ENCODE assay signal across 17 cellular contexts in the genomic region with DNA sequence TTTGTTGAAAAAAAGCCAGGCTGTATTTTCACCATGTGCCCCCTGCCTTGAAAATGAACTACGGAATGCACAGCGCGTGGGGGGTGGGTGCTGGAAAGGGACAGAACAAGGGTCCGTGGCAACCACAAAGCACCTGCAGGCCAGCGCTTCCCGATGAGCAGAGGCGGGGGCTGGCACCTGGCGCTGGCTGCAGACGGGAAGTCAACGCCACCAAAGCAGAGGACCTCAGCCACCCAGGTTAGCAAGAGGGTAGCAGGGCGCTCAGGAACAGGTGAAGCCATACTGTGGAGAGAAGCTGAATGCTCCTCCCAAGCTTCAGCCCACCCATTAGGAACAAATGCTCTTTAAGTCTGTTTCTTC.
A peak's percentile ranks its signal among the peaks of the same experiment; 100 is the strongest.
DNase-seq lines count a peak whose midpoint lies in the region; ATAC-seq and TF ChIP-seq lines count a peak whose summit lies in the region.
"Had no signal": no experiment of that assay in that cellular context is flagged by ENCODE, and none has a peak within 500 bp of the region (broad histone marks: within the 10 kb centered on the region; RNA-seq: fewer than 3 reads in every experiment).

No MANE protein-coding gene starts in this region.

- peaks cover 0 to 52% (median 21%) of the 10 kb centered on the region in 4 donors for H3K4me1 Mint-ChIP-seq in CD4-positive, CD25-positive, alpha-beta regulatory T cell
- H3K4me1 Mint-ChIP-seq in Caco-2 (ENCODE audit: low read depth, unreplicated experiment), result no peaks in the 10 kb centered on the region

- H3K36me3 Mint-ChIP-seq in CD4-positive, CD25-positive, alpha-beta regulatory T cell, result no peaks in the 10 kb centered on the region
- H3K36me3 Mint-ChIP-seq in Caco-2 (ENCODE audit: insufficient read depth, unreplicated experiment), result peaks cover 29% of the 10 kb centered on the region
- H3K36me3 Mint-ChIP-seq: type B pancreatic cell had no signal

- H3K4me2 ChIP-seq in BLaER1 (peak overlapping the region; percentile 95), OCI-LY3 (ENCODE audit: low read length) (peak overlapping the region; percentile 39)

- DNase-seq in CD4-positive, CD25-positive, alpha-beta regulatory T cell, result no peak
- no peak for DNase-seq in effector memory CD4-positive, alpha-beta T cell
- no peak for DNase-seq in Caco-2
- DNase-seq: activated CD4-positive, alpha-beta T cell treated with anti-CD3 and anti-CD28 coated beads for 4 hours; AML-193; amniotic stem cell; gastrocnemius medialis; NCI-H1436 treated with DMSO at 0.1 percent for 48 hours; stimulated activated CD4-positive, alpha-beta T cell treated with anti-CD3 and anti-CD28 coated beads, Interleukin-1b, Interleukin-23, amount 100 ng/mL, for 48 hours had no signal

- intact Hi-C loops in Caco-2 (cut with micrococcal nuclease; ENCODE audit: unreplicated experiment), result no loop called here

- H3K36me3 ChIP-seq in BLaER1 (peaks cover 17% of the 10 kb centered on the region), OCI-LY3 (replicated peaks; ENCODE audit: low read depth, low read length) (peaks cover 49% of the 10 kb centered on the region), Caco-2 (ENCODE audit: control insufficient read depth, insufficient read depth, low read length) (peaks cover 1% of the 10 kb centered on the region)
- peaks cover 3% of the 10 kb centered on the region for H3K36me3 ChIP-seq in CD4-positive, CD25-positive, alpha-beta regulatory T cell (ENCODE audit: control insufficient read depth, insufficient read depth, low read length)
- peaks cover 6% of the 10 kb centered on the region for H3K36me3 ChIP-seq in effector memory CD4-positive, alpha-beta T cell (ENCODE audit: control insufficient read depth, insufficient read depth, low read length)
- H3K36me3 ChIP-seq: gastrocnemius medialis had no signal

- no peak overlapping the region for H2AFZ ChIP-seq in OCI-LY3 (ENCODE audit: low read depth, low read length)

- H3K4me3 ChIP-seq in BLaER1, result peak overlapping the region; percentile 48
- H3K4me3 ChIP-seq in CD4-positive, CD25-positive, alpha-beta regulatory T cell (ENCODE audit: low read depth, low read length), result no peak overlapping the region
- H3K4me3 ChIP-seq in OCI-LY3 (ENCODE audit: low read length), result no peak overlapping the region
- no peak overlapping the region for H3K4me3 ChIP-seq in effector memory CD4-positive, alpha-beta T cell (ENCODE audit: insufficient read depth, low read depth, low read length, poor library complexity, severe bottlenecking)
- H3K4me3 ChIP-seq in Caco-2 (ENCODE audit: low read depth, low read length), result no peak overlapping the region
- H3K4me3 ChIP-seq: gastrocnemius medialis, SK-N-MC had no signal

- TF ChIP-seq CTCF in OCI-LY3 (IDR thresholded peaks at IDR 0.05; ENCODE audit: low read depth, low read length) (no peak), Caco-2 (IDR thresholded peaks at IDR 0.05; ENCODE audit: insufficient read depth in 1 of 2, low read depth in 1 of 2, low read length in 1 of 2, severe bottlenecking in 1 of 2, unreplicated experiment in 1 of 2) (no peak)

- H3K9me3 Mint-ChIP-seq in CD4-positive, CD25-positive, alpha-beta regulatory T cell, result no peaks in the 10 kb centered on the region
- H3K9me3 Mint-ChIP-seq in Caco-2 (ENCODE audit: unreplicated experiment), result no peaks in the 10 kb centered on the region
- H3K9me3 Mint-ChIP-seq: stimulated activated naive CD8-positive, alpha-beta T cell treated with anti-CD3 and anti-CD28 coated beads, Interleukin-15, Interleukin-2, amounts not matched to agents 100 ng/mL and 50 ng/mL, for 24 hours; type B pancreatic cell had no signal

- H3K4me3 Mint-ChIP-seq in CD4-positive, CD25-positive, alpha-beta regulatory T cell, result peak overlapping the region in 2 of 4 donors; percentile 43 to 67
- no peak overlapping the region for H3K4me3 Mint-ChIP-seq in Caco-2 (ENCODE audit: unreplicated experiment)
- H3K4me3 Mint-ChIP-seq: type B pancreatic cell had no signal

- CTCF ChIA-PET in Caco-2 (lab: Charles Lee), result interaction anchor here (0.8 kb wide), 1 partner anchor 65 kb away, joined by 3 read pairs; no protein-coding TSS in a partner anchor

- H3K4me1 ChIP-seq in BLaER1, result peaks cover 94% of the 10 kb centered on the region
- H3K4me1 ChIP-seq in CD4-positive, CD25-positive, alpha-beta regulatory T cell (ENCODE audit: control insufficient read depth, insufficient read depth, low read length, poor library complexity, severe bottlenecking), result peaks cover 33% of the 10 kb centered on the region
- peaks cover 59% of the 10 kb centered on the region for H3K4me1 ChIP-seq in OCI-LY3 (ENCODE audit: low read length)
- peaks cover 37% of the 10 kb centered on the region for H3K4me1 ChIP-seq in effector memory CD4-positive, alpha-beta T cell (ENCODE audit: control insufficient read depth, insufficient read depth, low read length, poor library complexity, severe bottlenecking)
- no peaks in the 10 kb centered on the region for H3K4me1 ChIP-seq in Caco-2
- H3K4me1 ChIP-seq: gastrocnemius medialis had no signal

- H4K20me1 ChIP-seq in BLaER1, result no peaks in the 10 kb centered on the region
- 0 out of 2 replicates have a peak, but pooled peaks cover 3% of the 10 kb centered on the region for H4K20me1 ChIP-seq in OCI-LY3 (ENCODE audit: insufficient read depth, low read length)

- H3K79me2 ChIP-seq in OCI-LY3 (ENCODE audit: low read length), result no peaks in the 10 kb centered on the region

- H3K27me3 Mint-ChIP-seq in CD4-positive, CD25-positive, alpha-beta regulatory T cell, result no peaks in the 10 kb centered on the region
- H3K27me3 Mint-ChIP-seq in Caco-2 (ENCODE audit: insufficient read depth, unreplicated experiment), result no peaks in the 10 kb centered on the region
- H3K27me3 Mint-ChIP-seq: stimulated activated naive CD8-positive, alpha-beta T cell treated with anti-CD3 and anti-CD28 coated beads, Interleukin-15, Interleukin-2, amounts not matched to agents 100 ng/mL and 50 ng/mL, for 24 hours; type B pancreatic cell had no signal

- H3K9ac ChIP-seq in BLaER1 (peak overlapping the region; percentile 87), OCI-LY3 (ENCODE audit: low read length) (peak overlapping the region; percentile 18; the same call in 1 of the 2 replicates)

- POLR2A ChIA-PET in Caco-2 (lab: Charles Lee), result no interaction called here

- H3K27me3 ChIP-seq in BLaER1 (no peaks in the 10 kb centered on the region), OCI-LY3 (ENCODE audit: low read depth, low read length) (no peaks in the 10 kb centered on the region), Caco-2 (replicated peaks; ENCODE audit: control insufficient read depth, insufficient read depth, low read length) (no peaks in the 10 kb centered on the region)
- no peaks in the 10 kb centered on the region for H3K27me3 ChIP-seq in CD4-positive, CD25-positive, alpha-beta regulatory T cell (ENCODE audit: control insufficient read depth, insufficient read depth, low read length)
- no peaks in the 10 kb centered on the region for H3K27me3 ChIP-seq in effector memory CD4-positive, alpha-beta T cell (replicated peaks; ENCODE audit: control insufficient read depth, insufficient read depth, low read length, poor library complexity, severe bottlenecking)
- H3K27me3 ChIP-seq: gastrocnemius medialis had no signal

- ATAC-seq in CD4-positive, CD25-positive, alpha-beta regulatory T cell (ENCODE audit: low read depth in 2 of 2), result no peak
- ATAC-seq in HG03097 (IDR thresholded peaks at IDR 0.05; ENCODE audit: low FRiP score, unreplicated experiment) (no peak), GM21515 (IDR thresholded peaks at IDR 0.05; ENCODE audit: unreplicated experiment) (no peak)
- ATAC-seq: gastrocnemius medialis, HepG2 had no signal

- H3K27ac Mint-ChIP-seq in CD4-positive, CD25-positive, alpha-beta regulatory T cell, result peak overlapping the region in 2 of 3 donors; percentile 9 to 38
- no peak overlapping the region for H3K27ac Mint-ChIP-seq in Caco-2 (ENCODE audit: unreplicated experiment)
- H3K27ac Mint-ChIP-seq: type B pancreatic cell had no signal

- H3K9me3 ChIP-seq in BLaER1 (no peaks in the 10 kb centered on the region), OCI-LY3 (ENCODE audit: insufficient read depth, low read length) (peaks cover 16% of the 10 kb centered on the region; the same call in 1 of the 2 replicates), Caco-2 (no peaks in the 10 kb centered on the region)
- no peaks in the 10 kb centered on the region for H3K9me3 ChIP-seq in CD4-positive, CD25-positive, alpha-beta regulatory T cell (ENCODE audit: control insufficient read depth in 2 of 2, low read length in 2 of 2)
- H3K9me3 ChIP-seq in effector memory CD4-positive, alpha-beta T cell (ENCODE audit: control insufficient read depth, low read length), result no peaks in the 10 kb centered on the region
- H3K9me3 ChIP-seq: gastrocnemius medialis had no signal

- H3K27ac ChIP-seq in BLaER1, result peak overlapping the region; percentile 99
- H3K27ac ChIP-seq in CD4-positive, CD25-positive, alpha-beta regulatory T cell (ENCODE audit: insufficient read depth, low read length, poor library complexity, severe bottlenecking), result no peak overlapping the region
- H3K27ac ChIP-seq in OCI-LY3 (ENCODE audit: low read length), result peak overlapping the region; percentile 75
- peak overlapping the region; percentile 25 for H3K27ac ChIP-seq in effector memory CD4-positive, alpha-beta T cell (ENCODE audit: insufficient read depth, low read length, poor library complexity, severe bottlenecking)
- H3K27ac ChIP-seq: gastrocnemius medialis, SK-N-MC had no signal

- no TSS peak for BruUV-seq in Caco-2 (replicated peaks; lab: Mats Ljungman, UMichigan)
